Comparison of ENCODE assay signal across 14 cellular contexts in genomic region chr1:168472244-168472643, GRCh38.
"Had no signal": no experiment of that assay in that cellular context is flagged by ENCODE, and none has a peak within 500 bp of the region (broad histone marks: within the 10 kb centered on the region; RNA-seq: fewer than 3 reads in every experiment).

No MANE protein-coding gene starts in this region.

- H3K27ac ChIP-seq: parathyroid adenoma had no signal

- H3K4me3 ChIP-seq: lung had no signal

- ATAC-seq: stimulated activated naive CD8-positive, alpha-beta T cell treated with anti-CD3 and anti-CD28 coated beads, Interleukin-15, Interleukin-2, amounts not matched to agents 100 U/mL and 50 U/mL, for 24 hours; WTC11 had no signal

- DNase-seq: activated CD4-positive, alpha-beta T cell treated with anti-CD3 and anti-CD28 coated beads for 48 hours; activated CD8-positive, alpha-beta memory T cell treated with anti-CD3 and anti-CD28 coated beads for 24 hours; activated naive CD8-positive, alpha-beta T cell treated with anti-CD3 and anti-CD28 coated beads for 36 hours; anterior cingulate cortex; cerebellar nuclear complex; dermis blood vessel endothelial cell; midbrain; naive B cell; stimulated activated CD4-positive, alpha-beta T cell treated with anti-CD3 and anti-CD28 coated beads, Interleukin-4, amount 100 ng/mL, for 1 hour; stimulated activated CD8-positive, alpha-beta memory T cell treated with anti-CD3 and anti-CD28 coated beads, Interleukin-4, amount 100 ng/mL, for 48 hours; stimulated activated naive CD8-positive, alpha-beta T cell treated with anti-CD3 and anti-CD28 coated beads, Interleukin-15, Interleukin-2, amounts not matched to agents 100 U/mL and 50 U/mL, for 24 hours had no signal

- H3K4me1 ChIP-seq: parathyroid adenoma had no signal
